In genomic region chr1:41816061-41816460, GRCh38 we compare ENCODE assay signal across 21 cellular contexts.
DNase-seq lines count a peak whose midpoint lies in the region; ATAC-seq and TF ChIP-seq lines count a peak whose summit lies in the region.
"Had no signal": no experiment of that assay in that cellular context is flagged by ENCODE, and none has a peak within 500 bp of the region (broad histone marks: within the 10 kb centered on the region; RNA-seq: fewer than 3 reads in every experiment).

No MANE protein-coding gene starts in this region.

- no peak overlapping the region for H3K23ac ChIP-seq in IMR-90 (ENCODE audit: low read depth, low read length)
- no peak overlapping the region for H3K23ac ChIP-seq in neuronal stem cell (ENCODE audit: low read depth, low read length, poor library complexity)

- intact Hi-C loops in cardiac septum (cut with DNase I) = loop anchor here (10.0 kb wide), 2 partner anchors 99 to 219 kb away; partner anchors contain the start of gene HIVEP3
- intact Hi-C loops in left ventricle myocardium superior (cut with micrococcal nuclease) = no loop called here
- intact Hi-C loops in IMR-90 (cut with micrococcal nuclease) = loop anchor here (10.0 kb wide), 1 partner anchor 329 kb away; no protein-coding TSS in a partner anchor
- intact Hi-C loops in sciatic nerve (cut with DNase I) = no loop called here
- intact Hi-C loops in posterior vena cava (cut with DNase I) = no loop called here

- no peak overlapping the region for H3K9ac ChIP-seq in IMR-90 (ENCODE audit: low read depth, low read length)
- H3K9ac ChIP-seq in neuronal stem cell (ENCODE audit: low read depth, low read length, poor library complexity) = no peak overlapping the region
- H3K9ac ChIP-seq: BLaER1 treated with 17β-estradiol and CSF1 and Interleukin-3, amounts not matched to agents 10 nM and 100 nM had no signal

- no peak overlapping the region for H3K56ac ChIP-seq in IMR-90 (ENCODE audit: extremely low read depth, insufficient read depth, low read length)

- H4K8ac ChIP-seq in IMR-90 (ENCODE audit: low read depth in 2 of 2, low read length in 2 of 2) (no peak overlapping the region), neuronal stem cell (ENCODE audit: low read depth, low read length) (no peak overlapping the region)

- H3K27me3 ChIP-seq in IMR-90 (ENCODE audit: control insufficient read depth, insufficient read depth, low read length) = no peaks in the 10 kb centered on the region; the same call in 1 of the 2 replicates
- H3K27me3 ChIP-seq in neuronal stem cell (ENCODE audit: control insufficient read depth in 3 of 3, insufficient read depth in 3 of 3, low read depth in 1 of 3, low read length in 3 of 3) = no peaks in the 10 kb centered on the region
- H3K27me3 ChIP-seq: BLaER1 treated with 17β-estradiol and CSF1 and Interleukin-3, amounts not matched to agents 10 nM and 100 nM had no signal

- H3K4ac ChIP-seq in IMR-90 (ENCODE audit: low read depth, low read length) (0 out of 2 replicates have a peak overlapping the region, but pooled peaks have one; percentile 9), neuronal stem cell (ENCODE audit: low read length) (no peak overlapping the region)

- H2BK5ac ChIP-seq in IMR-90 (ENCODE audit: low read depth, low read length, poor library complexity, severe bottlenecking) (no peak overlapping the region), neuronal stem cell (ENCODE audit: low read length) (no peak overlapping the region)

- H2AK9ac ChIP-seq in IMR-90 (replicated peaks; ENCODE audit: low read depth, low read length, poor library complexity) = no peak overlapping the region

- TF ChIP-seq RAD21 in IMR-90 (IDR thresholded peaks at IDR 0.05; ENCODE audit: low read length) = no peak

- POLR2A ChIA-PET in IMR-90 (lab: Charles Lee; ENCODE audit: unreplicated experiment) = no interaction called here

- no peaks in the 10 kb centered on the region for H3K9me3 ChIP-seq in IMR-90 (ENCODE audit: control insufficient read depth, insufficient read depth, low read length)
- no peaks in the 10 kb centered on the region for H3K9me3 ChIP-seq in neuronal stem cell (replicated peaks in 1 of 2; ENCODE audit: control insufficient read depth in 2 of 2, insufficient read depth in 1 of 2, low read depth in 1 of 2, low read length in 2 of 2)
- H3K9me3 ChIP-seq: A549; BLaER1 treated with 17β-estradiol and CSF1 and Interleukin-3, amounts not matched to agents 10 nM and 100 nM had no signal

- BruUV-seq in IMR-90 (replicated peaks; lab: Mats Ljungman, UMichigan) = no TSS peak

- H2BK15ac ChIP-seq in IMR-90 (ENCODE audit: low read depth, low read length) = no peak overlapping the region
- no peak overlapping the region for H2BK15ac ChIP-seq in neuronal stem cell (ENCODE audit: low read length)

- peaks cover 19% of the 10 kb centered on the region for H3K9me1 ChIP-seq in IMR-90 (ENCODE audit: insufficient read depth, low read length)

- ATAC-seq in left ventricle myocardium superior (no peak), IMR-90 (ENCODE audit: low read depth) (no peak), sciatic nerve (peak; percentile 29)
- ATAC-seq: A549; CD8-positive, alpha-beta T cell had no signal

- H4K5ac ChIP-seq in IMR-90 (ENCODE audit: low read depth, low read length) = no peak overlapping the region

- H3K36me3 ChIP-seq in IMR-90 (ENCODE audit: control insufficient read depth, insufficient read depth, low read length) (no peaks in the 10 kb centered on the region), neuronal stem cell (replicated peaks in 1 of 2; ENCODE audit: control insufficient read depth in 2 of 2, insufficient read depth in 2 of 2, low read length in 2 of 2) (no peaks in the 10 kb centered on the region)
- H3K36me3 ChIP-seq: BLaER1 treated with 17β-estradiol and CSF1 and Interleukin-3, amounts not matched to agents 10 nM and 100 nM had no signal

- H3K4me2 ChIP-seq in IMR-90 (ENCODE audit: low read depth, low read length) = no peak overlapping the region
- no peak overlapping the region for H3K4me2 ChIP-seq in neuronal stem cell (ENCODE audit: insufficient read depth, low read length, poor library complexity, severe bottlenecking)
- H3K4me2 ChIP-seq: A549; BLaER1 treated with 17β-estradiol and CSF1 and Interleukin-3, amounts not matched to agents 10 nM and 100 nM had no signal

- in situ Hi-C loops in IMR-90 (cut with MboI; ENCODE audit: low sequenced_read_pairs) = no loop called here

- H2AFZ ChIP-seq in IMR-90 (replicated peaks; ENCODE audit: low read length, poor library complexity) = no peak overlapping the region
- H2AFZ ChIP-seq in neuronal stem cell (ENCODE audit: low read length) = no peak overlapping the region

- WGBS in IMR-90 (ENCODE audit: extremely low coverage in 2 of 2, insufficient read length in 1 of 2), 2 experiments = 60% methylated on average over 1 of the region's 3 CpGs; no CpG with 5 or more reads in 1 of the 2 experiments
- WGBS in neuronal stem cell (ENCODE audit: extremely low coverage in 2 of 2, insufficient read length in 2 of 2, insufficient replicate concordance in 1 of 2), 2 donors = no CpG with 5 or more reads among the region's 3 CpGs

- H3K79me1 ChIP-seq in IMR-90 (ENCODE audit: low read depth in 1 of 2, low read length in 2 of 2) (no peaks in the 10 kb centered on the region), neuronal stem cell (ENCODE audit: low read depth, low read length) (no peaks in the 10 kb centered on the region)

- H3K4me3 ChIP-seq in IMR-90 (ENCODE audit: insufficient read depth, low read depth, low read length) = no peak overlapping the region
- no peak overlapping the region for H3K4me3 ChIP-seq in neuronal stem cell (ENCODE audit: low read length in 2 of 2)
- H3K4me3 ChIP-seq: A549; BLaER1 treated with 17β-estradiol and CSF1 and Interleukin-3, amounts not matched to agents 10 nM and 100 nM had no signal

- H2BK120ac ChIP-seq in IMR-90 (ENCODE audit: low read depth, low read length) (no peak overlapping the region), neuronal stem cell (ENCODE audit: low read depth, low read length) (no peak overlapping the region)

- CTCF ChIA-PET in IMR-90 (lab: Yijun Ruan, JAX) = no interaction called here

- 0 out of 2 replicates have a peak overlapping the region, but pooled peaks have one; percentile 23 for H2AK5ac ChIP-seq in IMR-90 (ENCODE audit: low read depth, low read length)
- H2AK5ac ChIP-seq in neuronal stem cell (ENCODE audit: low read depth, low read length) = no peak overlapping the region

- peaks cover 10% of the 10 kb centered on the region for H3K4me1 ChIP-seq in IMR-90 (ENCODE audit: control insufficient read depth, insufficient read depth, low read length)
- peaks cover 0 to 6% of the 10 kb centered on the region in 2 donors for H3K4me1 ChIP-seq in neuronal stem cell (ENCODE audit: control insufficient read depth in 2 of 2, insufficient read depth in 1 of 2, low read depth in 1 of 2, low read length in 2 of 2)

- DNase-seq in cardiac septum (ENCODE audit: low spot score) (peak; percentile 38), left ventricle myocardium superior (no peak), IMR-90 (no peak), foreskin melanocyte (peak; percentile 56), sciatic nerve (ENCODE audit: low spot score) (no peak), posterior vena cava (ENCODE audit: low spot score) (no peak), neuronal stem cell (ENCODE audit: low spot score) (no peak), NCI-H1417 (lab: John Stamatoyannopoulos, UW) (no peak)
- DNase-seq: AML-193; CD4-positive, alpha-beta T cell; CD8-positive, alpha-beta T cell; COR-L47; DMS 273 treated with DMSO at 0.1 percent for 48 hours; DMS153; DMS53; DMS79; GF-D8 had no signal

- H3K14ac ChIP-seq in IMR-90 (replicated peaks; ENCODE audit: low read depth, low read length) (no peak overlapping the region), neuronal stem cell (ENCODE audit: low read length) (no peak overlapping the region)

- no peak for TF ChIP-seq POLR2A in IMR-90 (IDR thresholded peaks at IDR 0.05; ENCODE audit: low read depth, low read length)

- dilution Hi-C loops in IMR-90 (cut with HindIII; ENCODE audit: low sequenced_read_pairs, unreplicated experiment) = no loop called here

- no peak overlapping the region for H3K27ac ChIP-seq in IMR-90 (ENCODE audit: insufficient read depth, low read length)
- no peak overlapping the region for H3K27ac ChIP-seq in neuronal stem cell (replicated peaks; ENCODE audit: low read length)
- H3K27ac ChIP-seq: 22Rv1; A549; BLaER1 treated with 17β-estradiol and CSF1 and Interleukin-3, amounts not matched to agents 10 nM and 100 nM; C4-2B had no signal

- no peak overlapping the region for H2BK12ac ChIP-seq in neuronal stem cell (ENCODE audit: low read length)

- no peak overlapping the region; the same call in 1 of the 2 replicates for H4K91ac ChIP-seq in IMR-90 (ENCODE audit: insufficient read depth, low read depth, low read length)
- no peak overlapping the region for H4K91ac ChIP-seq in neuronal stem cell (ENCODE audit: low read depth, low read length, poor library complexity)

- peaks cover 5% of the 10 kb centered on the region for H4K20me1 ChIP-seq in IMR-90 (ENCODE audit: insufficient read depth, low read length)
- H4K20me1 ChIP-seq: BLaER1 treated with 17β-estradiol and CSF1 and Interleukin-3, amounts not matched to agents 10 nM and 100 nM had no signal

- no peak overlapping the region for H2BK20ac ChIP-seq in IMR-90 (ENCODE audit: low read depth, low read length)

- H3K18ac ChIP-seq in IMR-90 (ENCODE audit: low read depth, low read length) = no peak overlapping the region
- H3K18ac ChIP-seq in neuronal stem cell (ENCODE audit: low read length) = no peak overlapping the region

- no peak for TF ChIP-seq CTCF in IMR-90 (conservative IDR thresholded peaks at IDR 0.05; ENCODE audit: low read depth, low read length)

TF ChIP-seq in IMR-90, 13 proteins besides CTCF, POLR2A, EP300 and RAD21:
- TF ChIP-seq MXI1 (IDR thresholded peaks at IDR 0.05; ENCODE audit: borderline replicate concordance, low read depth, low read length) = no peak
- no peak for TF ChIP-seq RCOR1 (IDR thresholded peaks at IDR 0.05; ENCODE audit: insufficient replicate concordance, low read length)
- no peak for TF ChIP-seq NFE2L2 (IDR thresholded peaks at IDR 0.05; ENCODE audit: low read depth, low read length)
- TF ChIP-seq BHLHE40 (IDR thresholded peaks at IDR 0.05; ENCODE audit: low read depth, low read length) = no peak
- no peak for TF ChIP-seq MAFK (IDR thresholded peaks at IDR 0.05; ENCODE audit: low read depth, low read length)
- TF ChIP-seq RFX5 (IDR thresholded peaks at IDR 0.05; ENCODE audit: low read depth, low read length) = no peak
- TF ChIP-seq FOS (IDR thresholded peaks at IDR 0.05; ENCODE audit: low read depth, low read length) = no peak
- TF ChIP-seq SMC3 (IDR thresholded peaks at IDR 0.05; ENCODE audit: low read depth, low read length) = no peak

Comparison
In these comparisons a context has a peak if more than half of its experiments do, and no peak if none do; other contexts are left out.
1. DNase-seq: peak in cardiac septum (single experiment) and foreskin melanocyte (single experiment); none in left ventricle myocardium superior (single experiment), IMR-90 (single experiment), sciatic nerve (single experiment), posterior vena cava (single experiment), neuronal stem cell (single experiment) and NCI-H1417 (0 of 3).
2. intact Hi-C loops: an anchor here in cardiac septum (10.0 kb wide) and IMR-90 (10.0 kb wide); none called in left ventricle myocardium superior, sciatic nerve and posterior vena cava.